1 cellular context compared by ENCODE assay signal in genomic region chr15:65181582-65182353, GRCh38.
TF ChIP-seq lines count a peak whose summit lies in the region.
"Not testable (repeated sequence)": the region's sequence is repeated elsewhere in the genome, so short reads cannot be mapped to it uniquely, and the experiment has no call there.

No MANE protein-coding gene starts in this region.

TF ChIP-seq in K562, 482 proteins besides CTCF, POLR2A, EP300 and RAD21:
- TF ChIP-seq PBX2 (CRISPR knock-in tag; IDR thresholded peaks at IDR 0.05; ENCODE audit: low read depth) = not testable (repeated sequence)
- TF ChIP-seq PBX2 (tag; conservative IDR thresholded peaks at IDR 0.05; ENCODE audit: low read depth) = peak; percentile 73
- peak; percentile 49 for TF ChIP-seq MEIS2 (IDR thresholded peaks at IDR 0.05; ENCODE audit: partially characterized antibody)
- TF ChIP-seq PKNOX1 (IDR thresholded peaks at IDR 0.05) = peak; percentile 47
